ENCODE assay signal across 9 cellular contexts in the genomic region with DNA sequence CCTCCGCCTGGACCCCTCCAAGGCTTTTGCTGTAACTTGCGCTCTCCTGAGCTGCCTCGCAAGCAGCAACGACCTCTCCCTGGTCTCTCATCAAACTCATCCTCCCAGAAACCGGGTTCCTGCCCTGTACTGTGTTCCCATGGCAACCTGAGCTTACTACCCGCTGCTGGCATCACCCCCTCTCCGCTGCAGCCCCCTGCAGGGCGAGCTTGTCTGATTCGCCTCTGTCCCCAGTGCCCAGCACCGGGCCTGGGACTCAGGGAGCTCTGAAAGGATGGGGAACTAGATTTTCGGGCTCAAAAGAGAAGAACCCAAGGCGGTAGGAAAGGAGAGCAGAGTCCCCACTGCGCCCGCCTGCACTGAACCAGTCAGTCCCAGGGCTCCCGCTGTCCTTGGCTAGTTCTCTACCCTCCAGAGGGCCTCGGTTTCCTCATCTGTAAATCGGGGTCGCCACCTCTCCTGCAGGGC. TPM values are rescaled to one million over a fixed set of nuclear protein-coding genes. Genes with fewer than 3 reads are reported as not detected.
DNase-seq lines count a peak whose midpoint lies in the region; ATAC-seq and TF ChIP-seq lines count a peak whose summit lies in the region.
"Had no signal": no experiment of that assay in that cellular context is flagged by ENCODE, and none has a peak within 500 bp of the region (broad histone marks: within the 10 kb centered on the region; RNA-seq: fewer than 3 reads in every experiment).

No MANE protein-coding gene starts in this region.

- ATAC-seq in GM18868 (IDR thresholded peaks at IDR 0.05; ENCODE audit: unreplicated experiment) (peak; percentile 17), HG03558 (IDR thresholded peaks at IDR 0.05; ENCODE audit: extremely low read depth, unreplicated experiment) (peak; percentile 3), T-cell (replicated peaks in 1 of 4) (peak in 3 of 4 experiments; percentile 2 to 9 (median 4)), GM18520 (IDR thresholded peaks at IDR 0.05; ENCODE audit: unreplicated experiment) (no peak)

- no peaks in the 10 kb centered on the region for H3K9me3 Mint-ChIP-seq in T-cell
- H3K9me3 Mint-ChIP-seq in mesothelial cell of epicardium: no peaks in the 10 kb centered on the region
- H3K9me3 Mint-ChIP-seq in type B pancreatic cell: no peaks in the 10 kb centered on the region

- no peak for TF ChIP-seq CTCF in mesothelial cell of epicardium (IDR thresholded peaks at IDR 0.05; ENCODE audit: unreplicated experiment)
- TF ChIP-seq CTCF in type B pancreatic cell (conservative IDR thresholded peaks at IDR 0.05): no peak

- CTCF ChIA-PET in T-cell (lab: Charles Lee): interaction anchor here (0.6 to 3.6 kb wide), 16 partner anchors 8 to 660 kb away, joined by 3 to 31 read pairs (median 4); a partner anchor contains a TSS

- H3K27me3 Mint-ChIP-seq in T-cell: peaks cover 0 to 4% of the 10 kb centered on the region in 2 donors
- peaks cover 9% of the 10 kb centered on the region for H3K27me3 Mint-ChIP-seq in mesothelial cell of epicardium (ENCODE audit: low read depth)
- H3K27me3 Mint-ChIP-seq in type B pancreatic cell: peaks cover 12% of the 10 kb centered on the region

- H3K4me1 ChIP-seq in BLaER1 treated with 17β-estradiol and CSF1 and Interleukin-3, amounts not matched to agents 10 nM and 100 nM: peaks cover 35 to 61% (median 52%) of the 10 kb centered on the region in 10 experiments

- peak overlapping the region; percentile 78 to 94 (median 86) for H3K4me3 ChIP-seq in BLaER1 treated with 17β-estradiol and CSF1 and Interleukin-3, amounts not matched to agents 10 nM and 100 nM

- H3K4me3 Mint-ChIP-seq in T-cell: peak overlapping the region; percentile 83 to 91 (median 87)
- H3K4me3 Mint-ChIP-seq in mesothelial cell of epicardium: peak overlapping the region; percentile 76
- peak overlapping the region; percentile 91 for H3K4me3 Mint-ChIP-seq in type B pancreatic cell

- H3K4me2 ChIP-seq in BLaER1 treated with 17β-estradiol and CSF1 and Interleukin-3, amounts not matched to agents 10 nM and 100 nM: peak overlapping the region; percentile 85 to 99 (median 89)

- peaks cover 0 to 21% (median under 1%) of the 10 kb centered on the region in 11 experiments; a peak in 9 of 22 replicates for H3K36me3 ChIP-seq in BLaER1 treated with 17β-estradiol and CSF1 and Interleukin-3, amounts not matched to agents 10 nM and 100 nM

- H3K36me3 Mint-ChIP-seq in T-cell (no peaks in the 10 kb centered on the region), mesothelial cell of epicardium (no peaks in the 10 kb centered on the region), type B pancreatic cell (no peaks in the 10 kb centered on the region)

- H3K9me3 ChIP-seq in BLaER1 treated with 17β-estradiol and CSF1 and Interleukin-3, amounts not matched to agents 10 nM and 100 nM (replicated peaks in 1 of 11): no peaks in the 10 kb centered on the region

- H3K27ac Mint-ChIP-seq in T-cell (peak overlapping the region; percentile 70 to 85), mesothelial cell of epicardium (peak overlapping the region; percentile 26), type B pancreatic cell (peak overlapping the region; percentile 77)

- H4K20me1 ChIP-seq in BLaER1 treated with 17β-estradiol and CSF1 and Interleukin-3, amounts not matched to agents 10 nM and 100 nM: peaks cover 0 to 49% (median 17%) of the 10 kb centered on the region in 11 experiments; a peak in 15 of 22 replicates

- peak overlapping the region; percentile 71 to 93 (median 82) for H3K9ac ChIP-seq in BLaER1 treated with 17β-estradiol and CSF1 and Interleukin-3, amounts not matched to agents 10 nM and 100 nM

- DNase-seq in T-cell (peak in 9 of 34 experiments; percentile 11 to 33 (median 14)), epidermal melanocyte (ENCODE audit: insufficient read length, low spot score) (peak; percentile 65), mesothelial cell of epicardium (ENCODE audit: low spot score in 2 of 2, unreplicated experiment in 2 of 2) (no peak), type B pancreatic cell (ENCODE audit: extremely low spot score, unreplicated experiment) (no peak)

- H3K4me1 Mint-ChIP-seq in T-cell (peaks cover 32 to 42% (median 36%) of the 10 kb centered on the region in 3 donors), mesothelial cell of epicardium (peaks cover 11% of the 10 kb centered on the region), type B pancreatic cell (ENCODE audit: unreplicated experiment) (peaks cover 26% of the 10 kb centered on the region)

- H3K27ac ChIP-seq in BLaER1 treated with 17β-estradiol and CSF1 and Interleukin-3, amounts not matched to agents 10 nM and 100 nM: peak overlapping the region; percentile 56 to 94 (median 76)

- POLR2A ChIA-PET in T-cell (lab: Charles Lee): interaction anchor here (0.9 to 2.3 kb wide), 3 partner anchors 11 to 204 kb away, joined by 3 to 22 read pairs (median 3); a partner anchor contains a TSS

- H3K27me3 ChIP-seq in BLaER1 treated with 17β-estradiol and CSF1 and Interleukin-3, amounts not matched to agents 10 nM and 100 nM: no peaks in the 10 kb centered on the region

RNA-seq across cellular contexts. Expression of a gene that starts 0.5 kb away (rescaled TPM):
- 10 to 100 TPM; 11.1 to 20.7 (median 17.2) TPM for total RNA-seq in T-cell
- 14.3 to 16.5 TPM (median 14.6 TPM) in 3 replicates for total RNA-seq in mesothelial cell of epicardium
- total RNA-seq in type B pancreatic cell (ENCODE audit: low replicate concordance): 22.1 and 24.3 TPM in 2 replicates

RNA-seq across cellular contexts. Expression of a gene that starts 16.5 kb away (rescaled TPM):
- under 1 TPM; 0.10 to 0.51 (median 0.16) TPM for total RNA-seq in T-cell
- total RNA-seq in mesothelial cell of epicardium: 3.0 to 3.2 TPM (median 3.1 TPM) in 3 replicates
- total RNA-seq in type B pancreatic cell (ENCODE audit: low replicate concordance): 0.31 and 24.3 TPM in 2 replicates
- total RNA-seq: T-helper 1 cell treated with Interleukin-12 subunit alpha and Interleukin-12 subunit beta and Interleukin-4 antibody, amounts not matched to agents 30 ng/mL and 1 ng/mL, for 36 hours had no signal

Comparison
In these comparisons a context has a peak if more than half of its experiments do, and no peak if none do; other contexts are left out.
1. H3K27ac Mint-ChIP-seq: peak in every context shown above with its lines; median percentile 78 in T-cell; 77 in type B pancreatic cell; 26 in mesothelial cell of epicardium.